In genomic region chr11:66728760-66729385, GRCh38 we compare ENCODE assay signal across 8 cellular contexts. TPM values are rescaled to one million over a fixed set of nuclear protein-coding genes. Genes with fewer than 3 reads are reported as not detected.
DNase-seq lines count a peak whose midpoint lies in the region; ATAC-seq and TF ChIP-seq lines count a peak whose summit lies in the region.

TSS of gene SPTBN2 (minus strand) at chr11:66729216. CDS start at chr11:66721240, 7,976 bp downstream.

- H3K27ac Mint-ChIP-seq in immature natural killer cell = peak within 1 kb of the TSS in 1 of 6 donors; percentile 14

- peak within 1 kb of the TSS; percentile 80 to 94 (median 85) for H3K4me3 Mint-ChIP-seq in immature natural killer cell

- peaks cover 17 to 19% of the 10 kb centered on the region in 2 donors for H3K4me1 Mint-ChIP-seq in immature natural killer cell

- intact Hi-C loops in ascending aorta (cut with DNase I) (no loop called here), spleen (cut with DNase I; ENCODE audit: low total_unique reads) (no loop called here)

- no peak for ATAC-seq in HG03045 (IDR thresholded peaks at IDR 0.05; ENCODE audit: unreplicated experiment)
- no peak for ATAC-seq in HG02885 (IDR thresholded peaks at IDR 0.05; ENCODE audit: poor library complexity, unreplicated experiment)

- H3K27me3 ChIP-seq in BLaER1 treated with 17β-estradiol and CSF1 and Interleukin-3, amounts not matched to agents 10 nM and 100 nM = peaks cover 0 to 33% (median 8%) of the 10 kb centered on the region in 11 experiments; a peak in 12 of 22 replicates
- peaks cover 5% of the 10 kb centered on the region for H3K27me3 ChIP-seq in ascending aorta
- H3K27me3 ChIP-seq in spleen (replicated peaks in 1 of 7) = peaks cover 0 to 81% (median 33%) of the 10 kb centered on the region in 7 donors

- H4K20me1 ChIP-seq in BLaER1 treated with 17β-estradiol and CSF1 and Interleukin-3, amounts not matched to agents 10 nM and 100 nM = peaks cover 0 to 33% (median 0%) of the 10 kb centered on the region in 11 experiments; a peak in 9 of 22 replicates

- H3K27me3 Mint-ChIP-seq in immature natural killer cell (ENCODE audit: low read depth in 3 of 3) = peaks cover 23 to 42% (median 28%) of the 10 kb centered on the region in 3 donors

- no peak for TF ChIP-seq CTCF in ascending aorta (IDR thresholded peaks at IDR 0.05)
- no peak for TF ChIP-seq CTCF in spleen (IDR thresholded peaks at IDR 0.05 in 8 of 11, conservative IDR thresholded peaks at IDR 0.05 in 3 of 11)

- H3K4me1 ChIP-seq in BLaER1 treated with 17β-estradiol and CSF1 and Interleukin-3, amounts not matched to agents 10 nM and 100 nM = peaks cover 7 to 45% (median 40%) of the 10 kb centered on the region in 10 experiments; a peak in 19 of 20 replicates
- peaks cover 3 to 6% of the 10 kb centered on the region in 2 donors for H3K4me1 ChIP-seq in ascending aorta
- peaks cover 3 to 21% (median 15%) of the 10 kb centered on the region in 6 donors for H3K4me1 ChIP-seq in spleen

- peaks cover 0 to 13% (median 0%) of the 10 kb centered on the region in 11 experiments; a peak in 2 of 22 replicates for H3K36me3 ChIP-seq in BLaER1 treated with 17β-estradiol and CSF1 and Interleukin-3, amounts not matched to agents 10 nM and 100 nM
- H3K36me3 ChIP-seq in ascending aorta = no peaks in the 10 kb centered on the region
- no peaks in the 10 kb centered on the region for H3K36me3 ChIP-seq in spleen

- H3K4me3 ChIP-seq in BLaER1 treated with 17β-estradiol and CSF1 and Interleukin-3, amounts not matched to agents 10 nM and 100 nM = peak within 1 kb of the TSS; percentile 55 to 84 (median 76)
- peak within 1 kb of the TSS; percentile 60 to 67 for H3K4me3 ChIP-seq in ascending aorta
- H3K4me3 ChIP-seq in spleen = peak within 1 kb of the TSS; percentile 13 to 74 (median 36)

- H3K9ac ChIP-seq in BLaER1 treated with 17β-estradiol and CSF1 and Interleukin-3, amounts not matched to agents 10 nM and 100 nM = peak within 1 kb of the TSS; percentile 60 to 91 (median 77); a peak in 21 of 22 replicates

- H3K4me2 ChIP-seq in BLaER1 treated with 17β-estradiol and CSF1 and Interleukin-3, amounts not matched to agents 10 nM and 100 nM = peak within 1 kb of the TSS; percentile 93 to 99 (median 95)

- no peaks in the 10 kb centered on the region for H3K9me3 ChIP-seq in BLaER1 treated with 17β-estradiol and CSF1 and Interleukin-3, amounts not matched to agents 10 nM and 100 nM (replicated peaks in 1 of 11)
- H3K9me3 ChIP-seq in ascending aorta = no peaks in the 10 kb centered on the region
- no peaks in the 10 kb centered on the region for H3K9me3 ChIP-seq in spleen

- peaks cover 0 to 3% (median under 1%) of the 10 kb centered on the region in 3 donors for H3K36me3 Mint-ChIP-seq in immature natural killer cell

- H3K9me3 Mint-ChIP-seq in immature natural killer cell = peaks cover 0 to 6% (median 0%) of the 10 kb centered on the region in 6 donors

- 19 to 24% (median 21%) methylated on average over 23 of the region's 23 CpGs for WGBS in spleen, 5 donors

- TF ChIP-seq POLR2A in spleen (IDR thresholded peaks at IDR 0.05) = no peak

- H3K27ac ChIP-seq in BLaER1 treated with 17β-estradiol and CSF1 and Interleukin-3, amounts not matched to agents 10 nM and 100 nM = peak within 1 kb of the TSS in 9 of 11 experiments; percentile 35 to 69 (median 59); a peak in 14 of 22 replicates
- H3K27ac ChIP-seq in ascending aorta = no peak within 1 kb of the TSS
- H3K27ac ChIP-seq in spleen = no peak within 1 kb of the TSS

- DNase-seq in HuH-7 (ENCODE audit: low spot score) = peak; percentile 88
- DNase-seq in ascending aorta (ENCODE audit: low spot score in 2 of 2) = no peak
- no peak for DNase-seq in immature natural killer cell
- DNase-seq in spleen = no peak
- no peak for DNase-seq in SW 1271 (lab: John Stamatoyannopoulos, UW)

RNA-seq across cellular contexts. Expression of gene SPTBN2, which starts in this region (rescaled TPM):
- total RNA-seq in ascending aorta = 3.2 TPM
- polyA plus RNA-seq in immature natural killer cell = not detected
- total RNA-seq in spleen = 1 to 10 TPM; 3.3 to 5.1 (median 3.7) TPM
- polyA plus RNA-seq in spleen = 1 to 10 TPM in 1 of 3 donors, under 1 TPM in 2; 0.61 to 1.5 (median 0.80) TPM

Comparison
In these comparisons a context has a peak if more than half of its experiments do, and no peak if none do; other contexts are left out.
1. H3K27ac ChIP-seq: peak in BLaER1 treated with 17β-estradiol and CSF1 and Interleukin-3, amounts not matched to agents 10 nM and 100 nM (9 of 11); none in ascending aorta (0 of 2) and spleen (0 of 8).
2. Peak in every context shown above with its lines, with median percentiles within 50 percentile points of each other: H3K4me3 ChIP-seq.